ENCODE assay signal across 11 cellular contexts in genomic region chr1:115671176-115672062, GRCh38. TPM values are rescaled to one million over a fixed set of nuclear protein-coding genes. Genes with fewer than 3 reads are reported as not detected.
A peak's percentile ranks its signal among the peaks of the same experiment; 100 is the strongest.
DNase-seq lines count a peak whose midpoint lies in the region; ATAC-seq and TF ChIP-seq lines count a peak whose summit lies in the region.
"Had no signal": no experiment of that assay in that cellular context is flagged by ENCODE, and none has a peak within 500 bp of the region (broad histone marks: within the 10 kb centered on the region; RNA-seq: fewer than 3 reads in every experiment).

No MANE protein-coding gene starts in this region.

- no peak for TF ChIP-seq CTCF in RWPE1 (conservative IDR thresholded peaks at IDR 0.05; ENCODE audit: low read depth)

- CTCF ChIA-PET in RWPE1 (lab: Yijun Ruan, JAX), result interaction anchor here (0.6 kb wide), 1 partner anchor 17 kb away, joined by 6 read pairs; no protein-coding TSS in a partner anchor

- intact Hi-C loops in left cardiac atrium (cut with DNase I), result no loop called here

- H3K27ac ChIP-seq in RWPE1, result peak overlapping the region; percentile 88

- H3K9me3 Mint-ChIP-seq in stimulated activated memory B cell treated with anti-CD40 and anti-IgM and Interleukin-4, amounts not matched to agents 10 μg/mL and 1 μg/mL and 100 μg/mL, for 72 hours, result no peaks in the 10 kb centered on the region
- H3K9me3 Mint-ChIP-seq: T-helper 1 cell treated with Interleukin-12 subunit alpha and Interleukin-12 subunit beta and Interleukin-4 antibody, amounts not matched to agents 30 μg/mL and 1 μg/mL, for 36 hours had no signal

- peak; percentile 85 for DNase-seq in DMS79 treated with DMSO at 0.1 percent for 48 hours (lab: John Stamatoyannopoulos, UW)
- no peak for DNase-seq in DMS79 (lab: John Stamatoyannopoulos, UW)
- peak; percentile 71 for DNase-seq in RWPE1 (ENCODE audit: low spot score)
- DNase-seq in left cardiac atrium, result no peak
- no peak for DNase-seq in erythroblast (lab: John Stamatoyannopoulos, UW)
- DNase-seq in NCI-H524 (lab: John Stamatoyannopoulos, UW), result no peak
- no peak for DNase-seq in T-helper 1 cell
- DNase-seq: 8988T had no signal

- H3K27me3 Mint-ChIP-seq in stimulated activated memory B cell treated with anti-CD40 and anti-IgM and Interleukin-4, amounts not matched to agents 10 μg/mL and 1 μg/mL and 100 μg/mL, for 72 hours, result no peaks in the 10 kb centered on the region
- H3K27me3 Mint-ChIP-seq: dendritic cell treated with granulocyte-macrophage colony-stimulating factor and Interleukin-4, amounts not matched to agents 40 ng/mL and 50 ng/mL, for 4 days had no signal

- TF ChIP-seq POLR2A in erythroblast (IDR thresholded peaks at IDR 0.05; ENCODE audit: low read length), result no peak

- H3K27ac Mint-ChIP-seq in stimulated activated memory B cell treated with anti-CD40 and anti-IgM and Interleukin-4, amounts not matched to agents 10 μg/mL and 1 μg/mL and 100 μg/mL, for 72 hours, result no peak overlapping the region
- H3K27ac Mint-ChIP-seq: dendritic cell treated with granulocyte-macrophage colony-stimulating factor and Interleukin-4, amounts not matched to agents 40 ng/mL and 50 ng/mL, for 4 days; T-helper 1 cell treated with Interleukin-12 subunit alpha and Interleukin-12 subunit beta and Interleukin-4 antibody, amounts not matched to agents 30 μg/mL and 1 μg/mL, for 36 hours had no signal

- no peaks in the 10 kb centered on the region for H3K36me3 Mint-ChIP-seq in stimulated activated memory B cell treated with anti-CD40 and anti-IgM and Interleukin-4, amounts not matched to agents 10 μg/mL and 1 μg/mL and 100 μg/mL, for 72 hours

- no peaks in the 10 kb centered on the region for H3K4me1 Mint-ChIP-seq in stimulated activated memory B cell treated with anti-CD40 and anti-IgM and Interleukin-4, amounts not matched to agents 10 μg/mL and 1 μg/mL and 100 μg/mL, for 72 hours

- POLR2A ChIA-PET in RWPE1 (lab: Yijun Ruan, JAX; ENCODE audit: low non-redundant PET), result no interaction called here

- ATAC-seq in left cardiac atrium, result peak; percentile 18 to 52
- peak; percentile 49 for ATAC-seq in stimulated activated memory B cell treated with anti-CD40 and anti-IgM and Interleukin-4, amounts not matched to agents 10 μg/mL and 1 μg/mL and 100 μg/mL, for 72 hours

- no peak overlapping the region for H3K4me3 Mint-ChIP-seq in stimulated activated memory B cell treated with anti-CD40 and anti-IgM and Interleukin-4, amounts not matched to agents 10 μg/mL and 1 μg/mL and 100 μg/mL, for 72 hours
- H3K4me3 Mint-ChIP-seq: dendritic cell treated with granulocyte-macrophage colony-stimulating factor and Interleukin-4, amounts not matched to agents 40 ng/mL and 50 ng/mL, for 4 days; T-helper 1 cell treated with Interleukin-12 subunit alpha and Interleukin-12 subunit beta and Interleukin-4 antibody, amounts not matched to agents 30 μg/mL and 1 μg/mL, for 36 hours had no signal

RNA-seq across cellular contexts. Expression of gene VANGL1, which starts 29.6 kb away (rescaled TPM):
- 1 to 10 TPM; 5.2 to 7.5 TPM for total RNA-seq in left cardiac atrium

Comparison
In these comparisons a context has a peak if more than half of its experiments do, and no peak if none do; other contexts are left out.
1. DNase-seq: peak in DMS79 treated with DMSO at 0.1 percent for 48 hours (single experiment) and RWPE1 (single experiment); none in DMS79 (single experiment), left cardiac atrium (single experiment), erythroblast (0 of 2), NCI-H524 (0 of 2) and T-helper 1 cell (0 of 5).